8 cellular contexts compared by ENCODE assay signal in genomic region chr2:24075915-24076848, GRCh38. TPM values are rescaled to one million over a fixed set of nuclear protein-coding genes. Genes with fewer than 3 reads are reported as not detected.
DNase-seq lines count a peak whose midpoint lies in the region; ATAC-seq and TF ChIP-seq lines count a peak whose summit lies in the region.

A gene with protein sequence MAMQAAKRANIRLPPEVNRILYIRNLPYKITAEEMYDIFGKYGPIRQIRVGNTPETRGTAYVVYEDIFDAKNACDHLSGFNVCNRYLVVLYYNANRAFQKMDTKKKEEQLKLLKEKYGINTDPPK (minus strand): TSS chr2:24076326. CDS start chr2:24076229, 97 bp downstream.

- H3K27me3 Mint-ChIP-seq in activated CD4-positive, alpha-beta T cell treated with anti-CD3 and anti-CD28 coated beads, Interleukin-2, amount 10 ng/mL, durations not matched to agents 24 days and 14 days = no peaks in the 10 kb centered on the region

- POLR2A ChIA-PET in BJ (lab: Charles Lee) = interaction anchor here (0.6 to 0.9 kb wide), 2 partner anchors 8 to 158 kb away, joined by 3 to 19 read pairs; partner anchors contain the start of gene TP53I3

- peaks cover 4% of the 10 kb centered on the region; the same call in 1 of the 2 replicates for H3K36me3 ChIP-seq in BJ (ENCODE audit: control insufficient read depth, insufficient read depth, low read length)
- no peaks in the 10 kb centered on the region for H3K36me3 ChIP-seq in colonic mucosa

- CTCF ChIA-PET in BJ (lab: Yijun Ruan, JAX) = interaction anchor here (0.9 to 2.3 kb wide), 3 partner anchors 9 to 251 kb away, joined by 4 to 13 read pairs (median 7); partner anchors contain the start of genes ATAD2B and TP53I3

- H3K27ac ChIP-seq in colonic mucosa = peak within 1 kb of the TSS; percentile 76

- H3K9me3 ChIP-seq in colonic mucosa = no peaks in the 10 kb centered on the region

- DNase-seq in BJ (ENCODE audit: low read depth) (peak; percentile 95), NCI-H526 treated with DMSO at 0.1 percent for 48 hours (lab: John Stamatoyannopoulos, UW) (peak; percentile 99), colonic mucosa (peak; percentile 100), kidney tubule cell (ENCODE audit: low spot score) (peak; percentile 100)
- DNase-seq in activated CD4-positive, alpha-beta T cell treated with anti-CD3 and anti-CD28 coated beads, Interleukin-2, amount 10 ng/mL, durations not matched to agents 24 days and 14 days = peak; percentile 100
- DNase-seq in stimulated activated CD4-positive, alpha-beta T cell treated with anti-CD3 and anti-CD28 coated beads, Interleukin-1b, Interleukin-23, amount 100 ng/mL, for 24 hours (ENCODE audit: low read depth in 4 of 4, low spot score in 1 of 4) = peak; percentile 96 to 99 (median 96)

- H3K27me3 ChIP-seq in BJ (ENCODE audit: control insufficient read depth, insufficient read depth, low read length) (no peaks in the 10 kb centered on the region), colonic mucosa (no peaks in the 10 kb centered on the region)

- intact Hi-C loops in activated CD4-positive, alpha-beta T cell treated with anti-CD3 and anti-CD28 coated beads, Interleukin-2, amount 10 ng/mL, durations not matched to agents 24 days and 14 days (cut with micrococcal nuclease) = loop anchor here (1.0 to 5.0 kb wide), 6 partner anchors 8 to 896 kb away; partner anchors contain the start of genes ATAD2B, DNAJC27, TP53I3 and UBXN2A
- intact Hi-C loops in colonic mucosa (cut with DNase I) = no loop called here

- no peak for TF ChIP-seq CTCF in BJ (IDR thresholded peaks at IDR 0.05; ENCODE audit: insufficient read depth, low read depth, low read length)
- no peak for TF ChIP-seq CTCF in colonic mucosa (IDR thresholded peaks at IDR 0.05)

- H3K27ac Mint-ChIP-seq in activated CD4-positive, alpha-beta T cell treated with anti-CD3 and anti-CD28 coated beads, Interleukin-2, amount 10 ng/mL, durations not matched to agents 24 days and 14 days = peak within 1 kb of the TSS; percentile 96

- peaks cover 20% of the 10 kb centered on the region for H3K36me3 Mint-ChIP-seq in activated CD4-positive, alpha-beta T cell treated with anti-CD3 and anti-CD28 coated beads, Interleukin-2, amount 10 ng/mL, durations not matched to agents 24 days and 14 days (ENCODE audit: low read depth)

- ATAC-seq in GM19324 (IDR thresholded peaks at IDR 0.05; ENCODE audit: low FRiP score, unreplicated experiment) (peak; percentile 97), HG03469 (IDR thresholded peaks at IDR 0.05; ENCODE audit: unreplicated experiment) (peak; percentile 91)

- peak within 1 kb of the TSS; percentile 95 for H3K4me3 Mint-ChIP-seq in activated CD4-positive, alpha-beta T cell treated with anti-CD3 and anti-CD28 coated beads, Interleukin-2, amount 10 ng/mL, durations not matched to agents 24 days and 14 days

- H3K9me3 Mint-ChIP-seq in activated CD4-positive, alpha-beta T cell treated with anti-CD3 and anti-CD28 coated beads, Interleukin-2, amount 10 ng/mL, durations not matched to agents 24 days and 14 days = no peaks in the 10 kb centered on the region

- peaks cover 23% of the 10 kb centered on the region for H3K4me1 Mint-ChIP-seq in activated CD4-positive, alpha-beta T cell treated with anti-CD3 and anti-CD28 coated beads, Interleukin-2, amount 10 ng/mL, durations not matched to agents 24 days and 14 days

- H3K4me1 ChIP-seq in colonic mucosa = peaks cover 4% of the 10 kb centered on the region

- peak within 1 kb of the TSS; percentile 69 to 97 for H3K9ac ChIP-seq in colonic mucosa (ENCODE audit: low read depth in 2 of 2, low read length in 2 of 2)

- H3K4me3 ChIP-seq in BJ (ENCODE audit: low read depth, low read length) (peak within 1 kb of the TSS; percentile 94), colonic mucosa (peak within 1 kb of the TSS; percentile 48)

RNA-seq across cellular contexts. Expression of the gene that starts here (rescaled TPM):
- 107 and 199 TPM in 2 replicates for polyA plus RNA-seq in BJ (2011; rRNA removed)
- polyA minus RNA-seq in BJ (2011; rRNA and poly(A)+ RNA removed) = 13.1 and 17.5 TPM in 2 replicates
- total RNA-seq in activated CD4-positive, alpha-beta T cell treated with anti-CD3 and anti-CD28 coated beads, Interleukin-2, amount 10 ng/mL, durations not matched to agents 24 days and 14 days = 143 and 154 TPM in 2 replicates
- 10 to 100 TPM; 86.9 to 90.1 TPM for total RNA-seq in colonic mucosa

Comparison
In these comparisons a context has a peak if more than half of its experiments do, and no peak if none do; other contexts are left out.
1. Peak in every context shown above with its lines: DNase-seq, ATAC-seq, H3K4me3 ChIP-seq and H3K27ac ChIP-seq.